Comparison of ENCODE assay signal across 10 cellular contexts in genomic region chr7:28958946-28959417, GRCh38. TPM values are rescaled to one million over a fixed set of nuclear protein-coding genes. Genes with fewer than 3 reads are reported as not detected.
DNase-seq lines count a peak whose midpoint lies in the region; ATAC-seq and TF ChIP-seq lines count a peak whose summit lies in the region.
"Had no signal": no experiment of that assay in that cellular context is flagged by ENCODE, and none has a peak within 500 bp of the region (broad histone marks: within the 10 kb centered on the region; RNA-seq: fewer than 3 reads in every experiment).

No MANE protein-coding gene starts in this region.

- H3K27ac ChIP-seq in HUES6 (ENCODE audit: low read depth, low read length) (no peak overlapping the region), mesenchymal stem cell (ENCODE audit: low read length, poor library complexity, severe bottlenecking) (no peak overlapping the region), stomach (peak overlapping the region; percentile 48 to 79 (median 65))
- H3K27ac ChIP-seq: pancreas had no signal

- H3K4me1 ChIP-seq in HUES6 (ENCODE audit: control insufficient read depth, insufficient read depth, low read length) (peaks cover 36% of the 10 kb centered on the region), mesenchymal stem cell (ENCODE audit: control insufficient read depth, insufficient read depth, low read depth, low read length) (peaks cover 33% of the 10 kb centered on the region), stomach (peaks cover 33 to 49% (median 44%) of the 10 kb centered on the region in 4 donors)

- H3K18ac ChIP-seq in mesenchymal stem cell (ENCODE audit: low read depth in 1 of 2, low read length in 2 of 2) = peak overlapping the region; percentile 16 to 65

- no peak overlapping the region for H3K27ac Mint-ChIP-seq in chondrocyte (ENCODE audit: unreplicated experiment)
- H3K27ac Mint-ChIP-seq: activated CD4-positive, alpha-beta T cell treated with anti-CD3 and anti-CD28 coated beads, Interleukin-2, amount 10 ng/mL, durations not matched to agents 24 days and 14 days had no signal

- no peak overlapping the region for H3K4ac ChIP-seq in mesenchymal stem cell (ENCODE audit: low read depth in 1 of 2, low read length in 2 of 2)

- no peaks in the 10 kb centered on the region for H3K9me3 Mint-ChIP-seq in chondrocyte (ENCODE audit: low read depth)
- H3K9me3 Mint-ChIP-seq: activated CD4-positive, alpha-beta T cell treated with anti-CD3 and anti-CD28 coated beads, Interleukin-2, amount 10 ng/mL, durations not matched to agents 24 days and 14 days had no signal

- no peaks in the 10 kb centered on the region for H3K9me3 ChIP-seq in HUES6 (ENCODE audit: control insufficient read depth, insufficient read depth, low read depth, low read length)
- peaks cover 4% of the 10 kb centered on the region for H3K9me3 ChIP-seq in mesenchymal stem cell (ENCODE audit: control insufficient read depth, low read length)
- H3K9me3 ChIP-seq in stomach = no peaks in the 10 kb centered on the region
- H3K9me3 ChIP-seq: pancreas had no signal

- no peaks in the 10 kb centered on the region for H3K36me3 ChIP-seq in HUES6 (ENCODE audit: control insufficient read depth, insufficient read depth, low read length)
- H3K36me3 ChIP-seq in mesenchymal stem cell (ENCODE audit: control insufficient read depth in 1 of 2, insufficient read depth in 2 of 2, low read depth in 1 of 2, low read length in 2 of 2) = peaks cover 0 to 8% of the 10 kb centered on the region in 2 experiments
- no peaks in the 10 kb centered on the region for H3K36me3 ChIP-seq in stomach
- H3K36me3 ChIP-seq: pancreas had no signal

- H2BK5ac ChIP-seq in mesenchymal stem cell (ENCODE audit: low read depth, low read length, poor library complexity, severe bottlenecking) = no peak overlapping the region

- H3K79me1 ChIP-seq in mesenchymal stem cell (replicated peaks; ENCODE audit: low read length, poor library complexity, severe bottlenecking) = no peaks in the 10 kb centered on the region

- DNase-seq in chondrocyte (ENCODE audit: low spot score) (no peak), mesenchymal stem cell (no peak), stomach (no peak), NCI-H2029 (lab: John Stamatoyannopoulos, UW) (no peak), nucleus accumbens (lab: John Stamatoyannopoulos, UW) (no peak), mesenteric fat pad (ENCODE audit: low spot score) (no peak)

- H3K27me3 ChIP-seq in HUES6 (ENCODE audit: control insufficient read depth, insufficient read depth, low read length) = peaks cover 65% of the 10 kb centered on the region
- peaks cover 44 to 60% of the 10 kb centered on the region in 2 experiments for H3K27me3 ChIP-seq in mesenchymal stem cell (ENCODE audit: control insufficient read depth in 1 of 2, insufficient read depth in 1 of 2, low read length in 2 of 2)
- peaks cover 0 to 43% (median 28%) of the 10 kb centered on the region in 3 donors for H3K27me3 ChIP-seq in stomach
- H3K27me3 ChIP-seq: pancreas had no signal

- peak overlapping the region; percentile 70 for H3K4me3 ChIP-seq in HUES6 (ENCODE audit: low read depth, low read length)
- H3K4me3 ChIP-seq in mesenchymal stem cell (ENCODE audit: insufficient read depth in 1 of 2, low read depth in 1 of 2, low read length in 2 of 2) = no peak overlapping the region
- H3K4me3 ChIP-seq in stomach = peak overlapping the region; percentile 49 to 63 (median 58)

- H3K23ac ChIP-seq in mesenchymal stem cell (ENCODE audit: low read length in 2 of 2) = no peak overlapping the region

- H2BK12ac ChIP-seq in mesenchymal stem cell (ENCODE audit: low read length in 2 of 2) = peak overlapping the region in 1 of 2 experiments; percentile 7

- H3K9ac ChIP-seq in HUES6 (ENCODE audit: low read length) (no peak overlapping the region), mesenchymal stem cell (ENCODE audit: low read length) (peak overlapping the region; percentile 27)

- ATAC-seq in GM21447 (IDR thresholded peaks at IDR 0.05; ENCODE audit: unreplicated experiment) = no peak

- peak overlapping the region; percentile 80 for H4K8ac ChIP-seq in mesenchymal stem cell (ENCODE audit: low read length)

- H3K27me3 Mint-ChIP-seq in chondrocyte (ENCODE audit: low read depth) = peaks cover 7% of the 10 kb centered on the region

- peaks cover 26% of the 10 kb centered on the region for H3K4me1 Mint-ChIP-seq in chondrocyte (ENCODE audit: low read depth)

- no peak overlapping the region for H2AK5ac ChIP-seq in mesenchymal stem cell (ENCODE audit: low read length, severe bottlenecking)

- intact Hi-C loops in stomach (cut with DNase I; ENCODE audit: low total_unique reads) = no loop called here

- H4K91ac ChIP-seq in mesenchymal stem cell (ENCODE audit: low read length) = peak overlapping the region; percentile 27

- no peak overlapping the region for H2BK15ac ChIP-seq in mesenchymal stem cell (ENCODE audit: low read depth, poor library complexity, severe bottlenecking)

- TF ChIP-seq POLR2A in stomach (IDR thresholded peaks at IDR 0.05) = no peak

- no peak for TF ChIP-seq CTCF in chondrocyte (IDR thresholded peaks at IDR 0.05)
- no peak for TF ChIP-seq CTCF in stomach (IDR thresholded peaks at IDR 0.05)

- no peak for TF ChIP-seq EP300 in stomach (IDR thresholded peaks at IDR 0.05)

- H3K14ac ChIP-seq in mesenchymal stem cell (ENCODE audit: low read length in 2 of 2) = no peak overlapping the region

- peak overlapping the region; percentile 83 for H3K4me2 ChIP-seq in mesenchymal stem cell (ENCODE audit: low read length, poor library complexity, severe bottlenecking)

- H3K36me3 Mint-ChIP-seq in chondrocyte (ENCODE audit: low read depth) = no peaks in the 10 kb centered on the region

- no peak overlapping the region for H2AFZ ChIP-seq in mesenchymal stem cell (ENCODE audit: low read depth, low read length)

- H2BK120ac ChIP-seq in mesenchymal stem cell (ENCODE audit: low read depth, low read length) = no peak overlapping the region

- H3K4me3 Mint-ChIP-seq in chondrocyte (ENCODE audit: unreplicated experiment) = peak overlapping the region; percentile 68
- H3K4me3 Mint-ChIP-seq: activated CD4-positive, alpha-beta T cell treated with anti-CD3 and anti-CD28 coated beads, Interleukin-2, amount 10 ng/mL, durations not matched to agents 24 days and 14 days had no signal

- WGBS in mesenchymal stem cell = 63% methylated on average over 9 of the region's 9 CpGs
- WGBS in stomach, 5 donors = 40 to 59% (median 48%) methylated on average over 9 of the region's 9 CpGs

RNA-seq across cellular contexts. Expression of gene TRIL, which starts 0.9 kb away (rescaled TPM):
- 0.92 to 1.7 TPM (median 0.92 TPM) in 3 replicates for total RNA-seq in chondrocyte
- 6.3 TPM for polyA plus RNA-seq in mesenchymal stem cell (2013, experiment 1 of 2)
- 6.2 TPM for polyA plus RNA-seq in mesenchymal stem cell (2013, experiment 2 of 2)
- 10 to 100 TPM in 1 of 5 donors, 1 to 10 TPM in 3, not detected in 1; 1.3 to 26.1 (median 5.6) TPM for total RNA-seq in stomach
- 1 to 10 TPM in 2 of 3 donors, under 1 TPM in 1; 0.92 to 1.3 (median 1.1) TPM for polyA plus RNA-seq in stomach
- total RNA-seq in mesenteric fat pad = 3.7 TPM

Comparison
In these comparisons a context has a peak if more than half of its experiments do, and no peak if none do; other contexts are left out.
1. H3K27ac ChIP-seq: peak in stomach (5 of 5); none in HUES6 (single experiment) and mesenchymal stem cell (single experiment).
2. H3K4me3 ChIP-seq: peak in HUES6 (single experiment) and stomach (4 of 4); none in mesenchymal stem cell (0 of 2).